16 cellular contexts compared by ENCODE assay signal in the genomic region with DNA sequence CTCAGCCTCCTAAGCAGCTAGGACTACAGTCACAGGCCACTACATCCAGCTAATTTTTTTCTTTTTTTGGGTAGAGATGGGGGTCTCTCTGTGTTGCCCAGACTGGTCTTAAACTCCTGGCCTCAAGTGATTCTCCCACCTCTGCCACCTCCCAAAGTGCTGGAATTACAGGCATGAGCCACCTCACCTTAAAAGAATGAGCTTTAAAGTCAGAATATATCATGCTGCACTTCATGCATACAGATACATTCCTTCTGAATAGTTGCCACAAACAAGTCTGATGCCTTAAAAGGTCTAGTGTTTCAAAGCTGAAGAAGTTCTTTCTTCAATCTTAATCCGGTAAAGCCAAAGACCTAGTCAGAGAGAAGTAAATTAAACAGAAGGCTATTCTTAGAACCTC. TPM values are rescaled to one million over a fixed set of nuclear protein-coding genes. Genes with fewer than 3 reads are reported as not detected.
DNase-seq lines count a peak whose midpoint lies in the region; ATAC-seq and TF ChIP-seq lines count a peak whose summit lies in the region.
"Had no signal": no experiment of that assay in that cellular context is flagged by ENCODE, and none has a peak within 500 bp of the region (broad histone marks: within the 10 kb centered on the region; RNA-seq: fewer than 3 reads in every experiment).

No MANE protein-coding gene starts in this region.

- WGBS in IMR-90 (ENCODE audit: extremely low coverage in 2 of 2, insufficient read length in 1 of 2), 2 experiments: no CpG with 5 or more reads among the region's 1 CpG
- WGBS in suprapubic skin: 93% methylated on average over 1 of the region's 1 CpG

- H3K9me1 ChIP-seq in IMR-90 (ENCODE audit: insufficient read depth, low read length): peaks cover 13% of the 10 kb centered on the region; the same call in 1 of the 2 replicates

- H2AK5ac ChIP-seq in IMR-90 (ENCODE audit: low read depth, low read length): peak overlapping the region; percentile 97

- H4K5ac ChIP-seq in IMR-90 (ENCODE audit: low read depth, low read length): peak overlapping the region; percentile 96; the same call in 1 of the 2 replicates

- intact Hi-C loops in IMR-90 (cut with micrococcal nuclease): loop anchor here (5.0 to 10.0 kb wide), 2 partner anchors 56 to 94 kb away; partner anchors contain the start of gene FBXO42

- no peak for TF ChIP-seq RAD21 in IMR-90 (IDR thresholded peaks at IDR 0.05; ENCODE audit: low read length)

- peak overlapping the region; percentile 81 to 97; a peak in 3 of 4 replicates for H4K8ac ChIP-seq in IMR-90 (ENCODE audit: low read depth in 2 of 2, low read length in 2 of 2)

- H2BK5ac ChIP-seq in IMR-90 (ENCODE audit: low read depth, low read length, poor library complexity, severe bottlenecking): peak overlapping the region; percentile 96

- H2AK9ac ChIP-seq in IMR-90 (replicated peaks; ENCODE audit: low read depth, low read length, poor library complexity): no peak overlapping the region

- peak overlapping the region; percentile 95 for H2BK120ac ChIP-seq in IMR-90 (ENCODE audit: low read depth, low read length)

- dilution Hi-C loops in IMR-90 (cut with HindIII; ENCODE audit: low sequenced_read_pairs, unreplicated experiment): no loop called here

- H3K23ac ChIP-seq in IMR-90 (ENCODE audit: low read depth, low read length): peak overlapping the region; percentile 81

- TF ChIP-seq EP300 in suprapubic skin (IDR thresholded peaks at IDR 0.05): no peak

- in situ Hi-C loops in IMR-90 (cut with MboI; ENCODE audit: low sequenced_read_pairs) (no loop called here), astrocyte of the spinal cord (cut with HindIII; ENCODE audit: low sequenced_read_pairs) (no loop called here)

- H3K4me1 ChIP-seq in IMR-90 (ENCODE audit: control insufficient read depth, insufficient read depth, low read length) (peaks cover 10% of the 10 kb centered on the region), suprapubic skin (no peaks in the 10 kb centered on the region)

- no peaks in the 10 kb centered on the region for H3K9me3 ChIP-seq in IMR-90 (ENCODE audit: control insufficient read depth, insufficient read depth, low read length)
- H3K9me3 ChIP-seq in suprapubic skin: no peaks in the 10 kb centered on the region
- H3K9me3 ChIP-seq: Caco-2, ovary had no signal

- ATAC-seq in IMR-90 (ENCODE audit: low read depth) (peak; percentile 85), HG02798 (IDR thresholded peaks at IDR 0.05; ENCODE audit: poor library complexity, unreplicated experiment) (no peak)

- peaks cover 3% of the 10 kb centered on the region; the same call in 1 of the 2 replicates for H4K20me1 ChIP-seq in IMR-90 (ENCODE audit: insufficient read depth, low read length)

- H3K4me3 ChIP-seq in AG04449 (ENCODE audit: low read depth, low read length) (no peak overlapping the region), IMR-90 (ENCODE audit: insufficient read depth, low read depth, low read length) (no peak overlapping the region), astrocyte of the spinal cord (ENCODE audit: low read depth, low read length) (no peak overlapping the region), suprapubic skin (no peak overlapping the region)
- H3K4me3 ChIP-seq: ovary had no signal

- peak overlapping the region; percentile 80 for H2BK20ac ChIP-seq in IMR-90 (ENCODE audit: low read depth, low read length)

- peak overlapping the region; percentile 99 for H2BK15ac ChIP-seq in IMR-90 (ENCODE audit: low read depth, low read length)

- TF ChIP-seq CTCF in AG04449 (IDR thresholded peaks at IDR 0.05; ENCODE audit: insufficient read depth, low read length, missing control alignments) (no peak), IMR-90 (conservative IDR thresholded peaks at IDR 0.05; ENCODE audit: low read depth, low read length) (no peak), astrocyte of the spinal cord (IDR thresholded peaks at IDR 0.05; ENCODE audit: low read depth, low read length) (no peak), suprapubic skin (IDR thresholded peaks at IDR 0.05) (no peak)

- peak overlapping the region; percentile 96 for H4K91ac ChIP-seq in IMR-90 (ENCODE audit: insufficient read depth, low read depth, low read length)

- H3K4ac ChIP-seq in IMR-90 (ENCODE audit: low read depth, low read length): peak overlapping the region; percentile 92

- no peak overlapping the region for H2AFZ ChIP-seq in IMR-90 (replicated peaks; ENCODE audit: low read length, poor library complexity)

- peaks cover 42 to 68% of the 10 kb centered on the region in 2 experiments for H3K79me1 ChIP-seq in IMR-90 (ENCODE audit: low read depth in 1 of 2, low read length in 2 of 2)

- peak overlapping the region; percentile 70 for H3K14ac ChIP-seq in IMR-90 (replicated peaks; ENCODE audit: low read depth, low read length)

- H3K27me3 ChIP-seq in IMR-90 (ENCODE audit: control insufficient read depth, insufficient read depth, low read length): no peaks in the 10 kb centered on the region
- H3K27me3 ChIP-seq in suprapubic skin: no peaks in the 10 kb centered on the region
- H3K27me3 ChIP-seq: ovary had no signal

- no peak for TF ChIP-seq POLR2A in IMR-90 (IDR thresholded peaks at IDR 0.05; ENCODE audit: low read depth, low read length)
- no peak for TF ChIP-seq POLR2A in suprapubic skin (IDR thresholded peaks at IDR 0.05)

- POLR2A ChIA-PET in AG04449 (lab: Yijun Ruan, JAX): interaction anchor here (1.4 kb wide), 1 partner anchor 12 kb away, joined by 4 read pairs; no protein-coding TSS in a partner anchor
- POLR2A ChIA-PET in IMR-90 (lab: Charles Lee; ENCODE audit: unreplicated experiment): no interaction called here

- BruUV-seq in IMR-90 (replicated peaks; lab: Mats Ljungman, UMichigan): no TSS peak

- DNase-seq in AG04449 (ENCODE audit: low read depth, low spot score): peak; percentile 49
- DNase-seq in IMR-90: peak; percentile 81
- peak; percentile 58 for DNase-seq in astrocyte of the spinal cord (ENCODE audit: low read depth, low spot score)
- DNase-seq in iris pigment epithelial cell (ENCODE audit: low read depth): peak; percentile 76
- DNase-seq in NCI-H1048 (lab: John Stamatoyannopoulos, UW): no peak
- DNase-seq in epidermal melanocyte (ENCODE audit: insufficient read length, low spot score): no peak
- DNase-seq in suprapubic skin (ENCODE audit: low spot score in 2 of 2): no peak
- DNase-seq: activated CD4-positive, alpha-beta T cell treated with anti-CD3 and anti-CD28 coated beads, Interleukin-2, amount 50 U/mL, for 1 hour; activated T-cell treated with anti-CD3 and anti-CD28 coated beads, Interleukin-2, amount 50 U/mL, for 1 hour; Caco-2; erythroblast; NCI-H1105; ovary had no signal

- H3K9ac ChIP-seq in IMR-90 (ENCODE audit: low read depth, low read length): no peak overlapping the region; the same call in 1 of the 2 replicates
- H3K9ac ChIP-seq: KMS-11 had no signal

- peak overlapping the region; percentile 89 for H3K56ac ChIP-seq in IMR-90 (ENCODE audit: extremely low read depth, insufficient read depth, low read length)

- CTCF ChIA-PET in AG04449 (lab: Yijun Ruan, JAX): interaction anchor here (0.6 to 7.1 kb wide), 6 partner anchors 9 to 105 kb away, joined by 3 to 60 read pairs (median 4); no protein-coding TSS in a partner anchor
- CTCF ChIA-PET in IMR-90 (lab: Yijun Ruan, JAX): interaction anchor here (0.5 to 0.7 kb wide), 2 partner anchors 102 to 1217 kb away, joined by 3 read pairs; no protein-coding TSS in a partner anchor

- H3K36me3 ChIP-seq in IMR-90 (ENCODE audit: control insufficient read depth, insufficient read depth, low read length) (peaks cover 4% of the 10 kb centered on the region), suprapubic skin (peaks cover 3% of the 10 kb centered on the region)
- H3K36me3 ChIP-seq: ovary had no signal

- peak overlapping the region; percentile 92; the same call in 1 of the 2 replicates for H3K18ac ChIP-seq in IMR-90 (ENCODE audit: low read depth, low read length)

- H3K4me2 ChIP-seq in IMR-90 (ENCODE audit: low read depth, low read length): peak overlapping the region; percentile 18; the same call in 1 of the 2 replicates
- H3K4me2 ChIP-seq: KMS-11 had no signal

- H3K27ac ChIP-seq in IMR-90 (ENCODE audit: insufficient read depth, low read length) (peak overlapping the region; percentile 84), suprapubic skin (no peak overlapping the region)
- H3K27ac ChIP-seq: HL-60, KMS-11, ovary had no signal

TF ChIP-seq in IMR-90, 13 proteins besides CTCF, POLR2A, EP300 and RAD21:
- TF ChIP-seq SMC3 (IDR thresholded peaks at IDR 0.05; ENCODE audit: low read depth, low read length) (no peak), BHLHE40 (IDR thresholded peaks at IDR 0.05; ENCODE audit: low read depth, low read length) (no peak), MAZ (IDR thresholded peaks at IDR 0.05; ENCODE audit: borderline replicate concordance, low read depth, low read length) (no peak), FOS (IDR thresholded peaks at IDR 0.05; ENCODE audit: low read depth, low read length) (no peak), CHD1 (IDR thresholded peaks at IDR 0.05; ENCODE audit: low read depth, low read length) (no peak), CEBPB (IDR thresholded peaks at IDR 0.05; ENCODE audit: low read depth, low read length) (no peak), MAFK (IDR thresholded peaks at IDR 0.05; ENCODE audit: low read depth, low read length) (no peak), RFX5 (IDR thresholded peaks at IDR 0.05; ENCODE audit: low read depth, low read length) (no peak), MXI1 (IDR thresholded peaks at IDR 0.05; ENCODE audit: borderline replicate concordance, low read depth, low read length) (no peak), NFE2L2 (IDR thresholded peaks at IDR 0.05; ENCODE audit: low read depth, low read length) (no peak)
- TF ChIP-seq, protein P1, sequence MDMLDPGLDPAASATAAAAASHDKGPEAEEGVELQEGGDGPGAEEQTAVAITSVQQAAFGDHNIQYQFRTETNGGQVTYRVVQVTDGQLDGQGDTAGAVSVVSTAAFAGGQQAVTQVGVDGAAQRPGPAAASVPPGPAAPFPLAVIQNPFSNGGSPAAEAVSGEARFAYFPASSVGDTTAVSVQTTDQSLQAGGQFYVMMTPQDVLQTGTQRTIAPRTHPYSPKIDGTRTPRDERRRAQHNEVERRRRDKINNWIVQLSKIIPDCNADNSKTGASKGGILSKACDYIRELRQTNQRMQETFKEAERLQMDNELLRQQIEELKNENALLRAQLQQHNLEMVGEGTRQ (IDR thresholded peaks at IDR 0.05; ENCODE audit: low read depth, low read length): no peak
TF ChIP-seq in IMR-90: peak in this region for 0.

RNA-seq across cellular contexts. Expression of gene CPLANE2, which starts 23.8 kb away (rescaled TPM):
- total RNA-seq in IMR-90 (2012; rRNA removed) (3.2 and 3.3 TPM in 2 replicates), suprapubic skin (10 to 100 TPM in 2 of 4 donors, 1 to 10 TPM in 2; 5.2 to 20.4 (median 12.7) TPM)
- 5.8 and 7.5 TPM in 2 replicates for polyA plus RNA-seq in IMR-90 (2012; rRNA removed)
- 3.2 and 10.3 TPM in 2 replicates for polyA plus RNA-seq in IMR-90 (2012; cell fraction: cytosol; rRNA removed)
- 3.8 and 21.9 TPM in 2 replicates for polyA plus RNA-seq in IMR-90 (2012; cell fraction: nucleus; rRNA removed; ENCODE audit: low replicate concordance)

RNA-seq across cellular contexts. Expression of gene ARHGEF19, which starts 48.4 kb away (rescaled TPM):
- total RNA-seq in IMR-90 (2012; rRNA removed) (3.3 and 4.5 TPM in 2 replicates), suprapubic skin (10 to 100 TPM; 33.0 to 83.8 (median 45.7) TPM)
- 16.8 and 17.2 TPM in 2 replicates for polyA plus RNA-seq in IMR-90 (2012; rRNA removed)
- polyA plus RNA-seq in IMR-90 (2012; cell fraction: cytosol; rRNA removed): 13.6 and 18.3 TPM in 2 replicates
- 34.8 and 65.2 TPM in 2 replicates for polyA plus RNA-seq in IMR-90 (2012; cell fraction: nucleus; rRNA removed; ENCODE audit: low replicate concordance)

Comparison
In these comparisons a context has a peak if more than half of its experiments do, and no peak if none do; other contexts are left out.
1. DNase-seq: peak in AG04449 (single experiment), IMR-90 (single experiment), astrocyte of the spinal cord (single experiment) and iris pigment epithelial cell (single experiment); none in NCI-H1048 (single experiment), epidermal melanocyte (single experiment) and suprapubic skin (0 of 2).